In genomic region chr18:37649416-37649815, GRCh38 we compare ENCODE assay signal across 22 cellular contexts.
DNase-seq lines count a peak whose midpoint lies in the region; ATAC-seq, FAIRE-seq and TF ChIP-seq lines count a peak whose summit lies in the region.
"Had no signal": no experiment of that assay in that cellular context is flagged by ENCODE, and none has a peak within 500 bp of the region (broad histone marks: within the 10 kb centered on the region; RNA-seq: fewer than 3 reads in every experiment).

No MANE protein-coding gene starts in this region.

- H4K20me1 ChIP-seq in PC-9 (ENCODE audit: insufficient read depth) = no peaks in the 10 kb centered on the region
- H4K20me1 ChIP-seq: BLaER1 treated with 17β-estradiol and CSF1 and Interleukin-3, amounts not matched to agents 10 nM and 100 nM had no signal

- H3F3A ChIP-seq in PC-9 (ENCODE audit: insufficient read depth, low read depth) = no peaks in the 10 kb centered on the region

- H3K36me3 ChIP-seq in HEK293 (ENCODE audit: control insufficient read depth in 2 of 2, insufficient read depth in 1 of 2, low read length in 2 of 2) = no peaks in the 10 kb centered on the region
- H3K36me3 ChIP-seq in PC-9 (ENCODE audit: low read depth) = no peaks in the 10 kb centered on the region
- H3K36me3 ChIP-seq: BE2C; BLaER1 treated with 17β-estradiol and CSF1 and Interleukin-3, amounts not matched to agents 10 nM and 100 nM had no signal

- POLR2A ChIA-PET in HEK293 (lab: Yijun Ruan, JAX) = no interaction called here
- POLR2A ChIA-PET in PC-9 (lab: Charles Lee; ENCODE audit: unreplicated experiment) = no interaction called here

- no peak overlapping the region for H2AFZ ChIP-seq in PC-9
- H2AFZ ChIP-seq: GM23338 had no signal

- no peaks in the 10 kb centered on the region for H3K4me1 ChIP-seq in HEK293 (ENCODE audit: control insufficient read depth, insufficient read depth, low read length)
- H3K4me1 ChIP-seq in PC-9 (replicated peaks; ENCODE audit: insufficient read depth) = no peaks in the 10 kb centered on the region
- H3K4me1 ChIP-seq: A549; BE2C; BLaER1 treated with 17β-estradiol and CSF1 and Interleukin-3, amounts not matched to agents 10 nM and 100 nM had no signal

- TF ChIP-seq CTCF in HEK293 (tag by site-specific recombination; IDR thresholded peaks at IDR 0.05) (no peak), PC-9 (conservative IDR thresholded peaks at IDR 0.05) (no peak)

- intact Hi-C loops in PC-9 (cut with micrococcal nuclease; ENCODE audit: unreplicated experiment) = no loop called here

- H3K27ac ChIP-seq in HEK293 (ENCODE audit: extremely low read depth, low read depth, low read length) (no peak overlapping the region), PC-9 (no peak overlapping the region)
- H3K27ac ChIP-seq: 22Rv1; A549; BLaER1 treated with 17β-estradiol and CSF1 and Interleukin-3, amounts not matched to agents 10 nM and 100 nM had no signal

- H3K4me3 ChIP-seq in HEK293 (ENCODE audit: low read depth, low read length) = no peak overlapping the region
- no peak overlapping the region for H3K4me3 ChIP-seq in PC-9
- H3K4me3 ChIP-seq: A549; BLaER1 treated with 17β-estradiol and CSF1 and Interleukin-3, amounts not matched to agents 10 nM and 100 nM; GM23338 had no signal

- no peaks in the 10 kb centered on the region for H3K9me3 ChIP-seq in HEK293 (ENCODE audit: control insufficient read depth, insufficient read depth, low read depth, low read length)
- no peaks in the 10 kb centered on the region for H3K9me3 ChIP-seq in PC-9 (ENCODE audit: insufficient read depth, low read depth)
- H3K9me3 ChIP-seq: A549, BE2C had no signal

- BruUV-seq in PC-9 (replicated peaks; lab: Mats Ljungman, UMichigan) = no TSS peak

- DNase-seq in PC-9 = no peak
- DNase-seq in NCI-H2171 treated with DMSO at 0.1 percent for 48 hours (lab: John Stamatoyannopoulos, UW) = no peak
- DNase-seq: ACHN; AML-193; BE2C; CD4-positive, alpha-beta T cell; CD8-positive, alpha-beta memory T cell; DMS53; DND-41; H9; HFFc6 had no signal

- H3K9me2 ChIP-seq in PC-9 (ENCODE audit: insufficient read depth) = no peaks in the 10 kb centered on the region

- CTCF ChIA-PET in HEK293 (lab: Yijun Ruan, JAX) = interaction anchor here (0.6 to 0.8 kb wide), 3 partner anchors 129 to 1445 kb away, joined by 3 read pairs; no protein-coding TSS in a partner anchor
- CTCF ChIA-PET in PC-9 (lab: Charles Lee) = no interaction called here

- no peak for ATAC-seq in HG02981 (IDR thresholded peaks at IDR 0.05; ENCODE audit: unreplicated experiment)
- ATAC-seq: A549, GM23338, HCT116 had no signal

- no peak overlapping the region for H3K4me2 ChIP-seq in PC-9
- H3K4me2 ChIP-seq: A549; BLaER1 treated with 17β-estradiol and CSF1 and Interleukin-3, amounts not matched to agents 10 nM and 100 nM; GM23338 had no signal

- FAIRE-seq in A204.1 (lab: Jason Lieb, UNC) = peak; percentile 44
- FAIRE-seq in islet of Langerhans (lab: Jason Lieb, UNC) = peak; percentile 38
- FAIRE-seq: A549, G401.6, GM12892 had no signal

- H3K79me2 ChIP-seq in PC-9 (ENCODE audit: low read depth) = no peaks in the 10 kb centered on the region

- H3K27me3 ChIP-seq in PC-9 (ENCODE audit: insufficient read depth, low read depth) = no peaks in the 10 kb centered on the region
- H3K27me3 ChIP-seq: BE2C; BLaER1 treated with 17β-estradiol and CSF1 and Interleukin-3, amounts not matched to agents 10 nM and 100 nM had no signal

TF ChIP-seq in HEK293, 187 proteins besides CTCF, POLR2A, EP300 and RAD21:
- TF ChIP-seq SETDB1 (IDR thresholded peaks at IDR 0.05; ENCODE audit: insufficient read length, low read length) (peak; percentile 86), ZNF704 (tag by site-specific recombination; IDR thresholded peaks at IDR 0.05) (no peak)
